8 cellular contexts compared by ENCODE assay signal in the genomic region with DNA sequence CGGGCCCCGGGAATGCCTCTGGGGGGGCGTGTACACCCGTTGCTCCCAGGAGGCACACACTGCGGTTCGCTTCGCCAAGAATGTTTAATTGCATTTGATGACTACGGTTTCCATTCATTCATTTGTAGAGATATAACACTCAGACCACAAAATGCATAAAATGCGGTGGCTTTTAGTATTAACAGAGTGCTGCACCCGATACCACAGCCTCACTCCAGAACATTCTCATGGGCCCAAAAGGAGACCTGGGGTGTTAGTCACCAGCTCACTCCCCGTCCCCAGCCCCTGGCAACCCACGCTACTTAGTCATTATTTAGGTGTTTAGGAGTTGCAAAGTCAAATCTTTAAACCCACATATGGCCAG. TPM values are rescaled to one million over a fixed set of nuclear protein-coding genes. Genes with fewer than 3 reads are reported as not detected.
A peak's percentile ranks its signal among the peaks of the same experiment; 100 is the strongest.
DNase-seq lines count a peak whose midpoint lies in the region; ATAC-seq, FAIRE-seq and TF ChIP-seq lines count a peak whose summit lies in the region.

No MANE protein-coding gene starts in this region.

- no peak for TF ChIP-seq POLR2A in GM12892 (IDR thresholded peaks at IDR 0.05; ENCODE audit: low read depth, low read length)

- H3K9me2 ChIP-seq in OCI-LY7 (ENCODE audit: insufficient read depth, low read length): no peaks in the 10 kb centered on the region

- H3K27me3 Mint-ChIP-seq in nephron (ENCODE audit: low read depth): no peaks in the 10 kb centered on the region

- H3K4me1 ChIP-seq in OCI-LY7 (ENCODE audit: insufficient read depth, low read length, poor library complexity, severe bottlenecking): peaks cover 22% of the 10 kb centered on the region

- H3K4me3 ChIP-seq in AG10803 (ENCODE audit: low read length): no peak overlapping the region
- H3K4me3 ChIP-seq in OCI-LY7 (ENCODE audit: low read depth, low read length, poor library complexity, severe bottlenecking): no peak overlapping the region

- peaks cover 11% of the 10 kb centered on the region for H3K4me1 Mint-ChIP-seq in nephron

- H3K9me3 Mint-ChIP-seq in activated naive CD4-positive, alpha-beta T cell treated with anti-CD3 and anti-CD28 coated beads, Interleukin-2, amount 50 U/mL, for 72 hours: no peaks in the 10 kb centered on the region
- no peaks in the 10 kb centered on the region for H3K9me3 Mint-ChIP-seq in nephron

- ATAC-seq in activated naive CD4-positive, alpha-beta T cell treated with anti-CD3 and anti-CD28 coated beads, Interleukin-2, amount 50 U/mL, for 72 hours: peak; percentile 83 to 88

- no peak overlapping the region for H3K4me3 Mint-ChIP-seq in nephron

- CTCF ChIA-PET in OCI-LY7 (lab: Charles Lee; ENCODE audit: unreplicated experiment): interaction anchor here (0.6 kb wide), 1 partner anchor 26 kb away, joined by 3 read pairs; no protein-coding TSS in a partner anchor

- no peak for FAIRE-seq in GM12892 (lab: Jason Lieb, UNC)

- H3K4me2 ChIP-seq in OCI-LY7 (ENCODE audit: low read length): peak overlapping the region; percentile 70; the same call in 1 of the 2 replicates

- POLR2A ChIA-PET in OCI-LY7 (lab: Charles Lee): no interaction called here

- BruUV-seq in OCI-LY7 (replicated peaks; lab: Mats Ljungman, UMichigan): no TSS peak

- H4K20me1 ChIP-seq in OCI-LY7 (ENCODE audit: insufficient read depth, low read length): no peaks in the 10 kb centered on the region

- peaks cover 25% of the 10 kb centered on the region for H3K36me3 ChIP-seq in OCI-LY7 (ENCODE audit: insufficient read depth, low read length)

- peak overlapping the region; percentile 70 for H3K27ac ChIP-seq in OCI-LY7 (ENCODE audit: low read depth, low read length, poor library complexity, severe bottlenecking)

- H2AFZ ChIP-seq in OCI-LY7 (ENCODE audit: low read length): peak overlapping the region; percentile 84; the same call in 1 of the 2 replicates

- peaks cover 4 to 6% of the 10 kb centered on the region in 2 donors for H3K36me3 Mint-ChIP-seq in activated naive CD4-positive, alpha-beta T cell treated with anti-CD3 and anti-CD28 coated beads, Interleukin-2, amount 50 U/mL, for 72 hours
- H3K36me3 Mint-ChIP-seq in nephron (ENCODE audit: low read depth): peaks cover 24% of the 10 kb centered on the region

- H3K27ac Mint-ChIP-seq in activated naive CD4-positive, alpha-beta T cell treated with anti-CD3 and anti-CD28 coated beads, Interleukin-2, amount 50 U/mL, for 72 hours: peak overlapping the region; percentile 36 to 85
- peak overlapping the region; percentile 52 to 92 (median 79) for H3K27ac Mint-ChIP-seq in nephron

- peak; percentile 97 for DNase-seq in AG10803 (ENCODE audit: low read depth)
- DNase-seq in OCI-LY7 (ENCODE audit: low spot score): no peak
- DNase-seq in activated naive CD4-positive, alpha-beta T cell treated with anti-CD3 and anti-CD28 coated beads, Interleukin-2, amount 50 U/mL, for 72 hours (ENCODE audit: low spot score in 2 of 2): peak; percentile 64 to 80
- no peak for DNase-seq in NCI-H526 (lab: John Stamatoyannopoulos, UW)
- DNase-seq in GM12892 (ENCODE audit: insufficient read length): no peak
- no peak for DNase-seq in HT-29 (ENCODE audit: low spot score)
- DNase-seq in mesenteric fat pad (ENCODE audit: low spot score): no peak

- H3K79me2 ChIP-seq in OCI-LY7 (ENCODE audit: insufficient read depth, low read depth, low read length): no peaks in the 10 kb centered on the region

- H3K9me3 ChIP-seq in OCI-LY7 (ENCODE audit: low read length): no peaks in the 10 kb centered on the region

- TF ChIP-seq CTCF in AG10803 (conservative IDR thresholded peaks at IDR 0.05; ENCODE audit: low read length): no peak
- no peak for TF ChIP-seq CTCF in OCI-LY7 (conservative IDR thresholded peaks at IDR 0.05; ENCODE audit: low read length)
- no peak for TF ChIP-seq CTCF in nephron (IDR thresholded peaks at IDR 0.05; ENCODE audit: unreplicated experiment in 3 of 3)

- intact Hi-C loops in OCI-LY7 (cut with micrococcal nuclease; ENCODE audit: unreplicated experiment): no loop called here

RNA-seq across cellular contexts. Expression of a gene that starts 21.8 kb away (rescaled TPM):
- 0.05 and 0.06 TPM in 2 replicates for total RNA-seq in OCI-LY7 (2014; rRNA removed; shearing (Covaris generic))
- 1.0 and 1.2 TPM in 2 replicates for total RNA-seq in OCI-LY7 (2022)
- total RNA-seq in activated naive CD4-positive, alpha-beta T cell treated with anti-CD3 and anti-CD28 coated beads, Interleukin-2, amount 50 U/mL, for 72 hours: under 1 TPM; 0.41 to 0.58 TPM
- polyA plus RNA-seq in GM12892 (2012; ENCODE audit: missing spikeins): 0.47 TPM
- 0.10 TPM in 1 of 2 replicates, not detected in the other for total RNA-seq in HT-29 (2014; rRNA removed; shearing (Covaris generic))
- 0.16 TPM for total RNA-seq in mesenteric fat pad

RNA-seq across cellular contexts. Expression of a gene that starts 21.8 kb away (rescaled TPM):
- total RNA-seq in OCI-LY7 (2014; rRNA removed; shearing (Covaris generic)): 50.0 and 65.5 TPM in 2 replicates
- total RNA-seq in OCI-LY7 (2022) (70.7 and 74.6 TPM in 2 replicates), mesenteric fat pad (36.9 TPM)
- total RNA-seq in activated naive CD4-positive, alpha-beta T cell treated with anti-CD3 and anti-CD28 coated beads, Interleukin-2, amount 50 U/mL, for 72 hours: 10 to 100 TPM; 47.0 to 57.7 TPM
- 30.7 TPM for polyA plus RNA-seq in GM12892 (2012; ENCODE audit: missing spikeins)
- 74.3 and 89.6 TPM in 2 replicates for total RNA-seq in HT-29 (2014; rRNA removed; shearing (Covaris generic))

RNA-seq across cellular contexts. Expression of a gene that starts 28.2 kb away (rescaled TPM):
- 0.21 TPM in 1 of 2 replicates, not detected in the other for total RNA-seq in OCI-LY7 (2014; rRNA removed; shearing (Covaris generic))
- total RNA-seq in OCI-LY7 (2022): 0.48 and 0.53 TPM in 2 replicates
- total RNA-seq in activated naive CD4-positive, alpha-beta T cell treated with anti-CD3 and anti-CD28 coated beads, Interleukin-2, amount 50 U/mL, for 72 hours: not detected
- polyA plus RNA-seq in GM12892 (2012; ENCODE audit: missing spikeins): 0.17 TPM
- 0.05 and 0.36 TPM in 2 replicates for total RNA-seq in HT-29 (2014; rRNA removed; shearing (Covaris generic))
- 0.22 TPM for total RNA-seq in mesenteric fat pad

RNA-seq across cellular contexts. Expression of a gene that starts 39.1 kb away (rescaled TPM):
- total RNA-seq in OCI-LY7 (2014; rRNA removed; shearing (Covaris generic)): 158 and 180 TPM in 2 replicates
- total RNA-seq in OCI-LY7 (2022) (189 and 197 TPM in 2 replicates), mesenteric fat pad (396 TPM)
- total RNA-seq in activated naive CD4-positive, alpha-beta T cell treated with anti-CD3 and anti-CD28 coated beads, Interleukin-2, amount 50 U/mL, for 72 hours: 100 to 1,000 TPM; 170 to 194 TPM
- 135 TPM for polyA plus RNA-seq in GM12892 (2012; ENCODE audit: missing spikeins)
- total RNA-seq in HT-29 (2014; rRNA removed; shearing (Covaris generic)): 725 and 781 TPM in 2 replicates

RNA-seq across cellular contexts. Expression of a gene that starts 51.5 kb away (rescaled TPM):
- total RNA-seq in OCI-LY7 (2014; rRNA removed; shearing (Covaris generic)): 85.8 and 98.6 TPM in 2 replicates
- 104 and 106 TPM in 2 replicates for total RNA-seq in OCI-LY7 (2022)
- total RNA-seq in activated naive CD4-positive, alpha-beta T cell treated with anti-CD3 and anti-CD28 coated beads, Interleukin-2, amount 50 U/mL, for 72 hours: 10 to 100 TPM; 69.6 to 98.7 TPM
- polyA plus RNA-seq in GM12892 (2012; ENCODE audit: missing spikeins): 13.0 TPM
- 123 TPM in 2 replicates for total RNA-seq in HT-29 (2014; rRNA removed; shearing (Covaris generic))
- total RNA-seq in mesenteric fat pad: 37.3 TPM

Comparison
In these comparisons a context has a peak if more than half of its experiments do, and no peak if none do; other contexts are left out.
1. DNase-seq: peak in AG10803 (single experiment) and activated naive CD4-positive, alpha-beta T cell treated with anti-CD3 and anti-CD28 coated beads, Interleukin-2, amount 50 U/mL, for 72 hours (2 of 2); none in OCI-LY7 (single experiment), NCI-H526 (0 of 2), GM12892 (single experiment), HT-29 (single experiment) and mesenteric fat pad (single experiment).